Comparison of ENCODE assay signal across 39 cellular contexts in the genomic region with DNA sequence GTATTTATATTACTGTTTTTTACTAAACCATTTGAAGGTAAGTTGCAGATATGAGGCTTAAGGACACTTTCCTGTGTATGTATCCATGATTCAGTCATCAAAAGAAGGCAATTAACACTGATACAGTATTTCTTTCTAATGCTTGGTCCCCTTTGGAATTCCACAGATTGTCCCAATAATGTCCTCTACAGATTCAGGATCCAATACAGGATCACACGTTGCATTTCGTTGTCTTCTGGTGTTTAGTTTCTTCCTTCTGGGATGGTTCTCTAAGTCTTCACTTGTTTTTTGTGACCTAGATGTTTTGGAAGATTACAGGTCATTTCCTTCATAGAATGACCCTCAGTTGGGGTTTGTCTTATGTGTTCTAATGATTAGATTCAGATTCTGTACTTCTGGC.
"Had no signal": no experiment of that assay in that cellular context is flagged by ENCODE, and none has a peak within 500 bp of the region (broad histone marks: within the 10 kb centered on the region; RNA-seq: fewer than 3 reads in every experiment).

No MANE protein-coding gene starts in this region.

- H3K27ac ChIP-seq: adrenal gland, body of pancreas, brain microvascular endothelial cell, breast epithelium, cardiac muscle cell, colonic mucosa had no signal

- H3K4me3 Mint-ChIP-seq: activated naive CD4-positive, alpha-beta T cell treated with anti-CD3 and anti-CD28 coated beads for 36 hours; activated naive CD4-positive, alpha-beta T cell treated with anti-CD3 and anti-CD28 coated beads, Interleukin-2, amount 10 ng/mL, durations not matched to agents 7 days and 5 days; activated naive CD4-positive, alpha-beta T cell treated with anti-CD3 and anti-CD28 coated beads, Interleukin-2, amount 50 U/mL, for 24 hours; activated naive CD8-positive, alpha-beta T cell; activated naive CD8-positive, alpha-beta T cell treated with anti-CD3 and anti-CD28 coated beads for 36 hours; activated naive CD8-positive, alpha-beta T cell treated with anti-CD3 and anti-CD28 coated beads, Interleukin-2, amount 10 ng/mL, durations not matched to agents 7 days and 5 days; activated naive CD8-positive, alpha-beta T cell treated with anti-CD3 and anti-CD28 coated beads, Interleukin-2, amount 50 U/mL, for 24 hours; activated T-cell treated with anti-CD3 and anti-CD28 coated beads, Interleukin-2, amount 50 U/mL, for 4 hours; activated T-cell treated with anti-CD3 and anti-CD28 coated beads, Interleukin-2, amount 50 U/mL, for 72 hours; activated T-helper 1 cell treated with anti-CD3 and anti-CD28 coated beads, Interleukin-12 subunit alpha, Interleukin-12 subunit beta, Interleukin-2, Interleukin-4 antibody, amounts not matched to agents 30 ng/mL and 10 ng/mL and 1 ng/mL, durations not matched to agents 14 hours and 24 hours and 36 hours; activated T-helper 17 cell treated with anti-CD3 and anti-CD28 coated beads, Interleukin-2, amount 50 U/mL, for 72 hours; brain; central memory CD8-positive, alpha-beta T cell had no signal

- H3K9me3 Mint-ChIP-seq: activated naive CD4-positive, alpha-beta T cell treated with anti-CD3 and anti-CD28 coated beads for 36 hours; activated naive CD4-positive, alpha-beta T cell treated with anti-CD3 and anti-CD28 coated beads, Interleukin-2, amount 10 ng/mL, durations not matched to agents 7 days and 5 days; activated naive CD4-positive, alpha-beta T cell treated with anti-CD3 and anti-CD28 coated beads, Interleukin-2, amount 50 U/mL, for 24 hours; activated naive CD8-positive, alpha-beta T cell treated with anti-CD3 and anti-CD28 coated beads for 36 hours; activated naive CD8-positive, alpha-beta T cell treated with anti-CD3 and anti-CD28 coated beads, Interleukin-2, amount 10 ng/mL, durations not matched to agents 7 days and 5 days; activated naive CD8-positive, alpha-beta T cell treated with anti-CD3 and anti-CD28 coated beads, Interleukin-2, amount 50 U/mL, for 24 hours; activated T-cell treated with anti-CD3 and anti-CD28 coated beads, Interleukin-2, amount 50 U/mL, for 4 hours; activated T-cell treated with anti-CD3 and anti-CD28 coated beads, Interleukin-2, amount 50 U/mL, for 72 hours; activated T-helper 1 cell treated with anti-CD3 and anti-CD28 coated beads, Interleukin-12 subunit alpha, Interleukin-12 subunit beta, Interleukin-2, Interleukin-4 antibody, amounts not matched to agents 30 ng/mL and 10 ng/mL and 1 ng/mL, durations not matched to agents 14 hours and 24 hours and 36 hours; activated T-helper 17 cell treated with anti-CD3 and anti-CD28 coated beads, Interleukin-2, amount 50 U/mL, for 72 hours; activated T-helper 2 cell treated with anti-CD3 and anti-CD28 coated beads, Interferon-gamma antibody, Interleukin-2, Interleukin-4, amounts not matched to agents 10 μg/mL and 5 μg/mL and 100 μg/mL, durations not matched to agents 14 hours and 24 hours and 36 hours; brain; central memory CD8-positive, alpha-beta T cell had no signal

- H3K4me1 Mint-ChIP-seq: activated naive CD4-positive, alpha-beta T cell treated with anti-CD3 and anti-CD28 coated beads, Interleukin-2, amount 10 ng/mL, durations not matched to agents 7 days and 5 days; activated naive CD8-positive, alpha-beta T cell treated with anti-CD3 and anti-CD28 coated beads for 36 hours; activated naive CD8-positive, alpha-beta T cell treated with anti-CD3 and anti-CD28 coated beads, Interleukin-2, amount 10 ng/mL, durations not matched to agents 7 days and 5 days; activated T-helper 17 cell treated with anti-CD3 and anti-CD28 coated beads, Interleukin-2, amount 50 U/mL, for 72 hours; central memory CD8-positive, alpha-beta T cell had no signal

- H3K36me3 ChIP-seq: adrenal gland, brain microvascular endothelial cell, breast epithelium, cardiac muscle cell, colonic mucosa had no signal

- H3K27me3 Mint-ChIP-seq: activated naive CD4-positive, alpha-beta T cell treated with anti-CD3 and anti-CD28 coated beads, Interleukin-2, amount 10 ng/mL, durations not matched to agents 7 days and 5 days; activated naive CD4-positive, alpha-beta T cell treated with anti-CD3 and anti-CD28 coated beads, Interleukin-2, amount 50 U/mL, for 24 hours; activated naive CD8-positive, alpha-beta T cell; activated naive CD8-positive, alpha-beta T cell treated with anti-CD3 and anti-CD28 coated beads for 36 hours; activated naive CD8-positive, alpha-beta T cell treated with anti-CD3 and anti-CD28 coated beads, Interleukin-2, amount 10 ng/mL, durations not matched to agents 7 days and 5 days; activated naive CD8-positive, alpha-beta T cell treated with anti-CD3 and anti-CD28 coated beads, Interleukin-2, amount 50 U/mL, for 24 hours; activated T-helper 17 cell treated with anti-CD3 and anti-CD28 coated beads, Interleukin-2, amount 50 U/mL, for 72 hours; brain had no signal

- H3K27ac Mint-ChIP-seq: activated naive CD4-positive, alpha-beta T cell treated with anti-CD3 and anti-CD28 coated beads for 36 hours; activated naive CD4-positive, alpha-beta T cell treated with anti-CD3 and anti-CD28 coated beads, Interleukin-2, amount 10 ng/mL, durations not matched to agents 7 days and 5 days; activated naive CD4-positive, alpha-beta T cell treated with anti-CD3 and anti-CD28 coated beads, Interleukin-2, amount 50 U/mL, for 24 hours; activated naive CD4-positive, alpha-beta T cell treated with anti-CD3 and anti-CD28 coated beads, Interleukin-2, amount 50 U/mL, for 72 hours; activated naive CD8-positive, alpha-beta T cell; activated naive CD8-positive, alpha-beta T cell treated with anti-CD3 and anti-CD28 coated beads for 36 hours; activated naive CD8-positive, alpha-beta T cell treated with anti-CD3 and anti-CD28 coated beads, Interleukin-2, amount 10 ng/mL, durations not matched to agents 7 days and 5 days; activated naive CD8-positive, alpha-beta T cell treated with anti-CD3 and anti-CD28 coated beads, Interleukin-2, amount 50 U/mL, for 24 hours; activated T-cell treated with anti-CD3 and anti-CD28 coated beads, Interleukin-2, amount 50 U/mL, for 72 hours; activated T-helper 1 cell treated with anti-CD3 and anti-CD28 coated beads, Interleukin-12 subunit alpha, Interleukin-12 subunit beta, Interleukin-2, Interleukin-4 antibody, amounts not matched to agents 30 ng/mL and 10 ng/mL and 1 ng/mL, durations not matched to agents 14 hours and 24 hours and 36 hours; activated T-helper 17 cell treated with anti-CD3 and anti-CD28 coated beads, Interleukin-2, amount 50 U/mL, for 72 hours; activated T-helper 2 cell treated with anti-CD3 and anti-CD28 coated beads, Interferon-gamma antibody, Interleukin-2, Interleukin-4, amounts not matched to agents 10 μg/mL and 5 μg/mL and 100 μg/mL, durations not matched to agents 14 hours and 24 hours and 36 hours; brain had no signal

- H3K9me3 ChIP-seq: adrenal gland, body of pancreas, breast epithelium, colonic mucosa had no signal

- FAIRE-seq: astrocyte, bronchial epithelial cell, colon had no signal

- H3K4me3 ChIP-seq: adrenal gland, body of pancreas, breast epithelium, cardiac muscle cell, colonic mucosa had no signal

- DNase-seq: activated effector memory CD4-positive, alpha-beta T cell treated with anti-CD3 and anti-CD28 coated beads, Interleukin-2, amount 50 U/mL, for 16 hours; activated effector memory CD4-positive, alpha-beta T cell treated with Interleukin-2 at 50 U/mL for 16 hours; activated gamma-delta T cell; activated gamma-delta T cell treated with Interleukin-2 at 50 U/mL for 16 hours; activated naive CD4-positive, alpha-beta T cell; activated naive CD4-positive, alpha-beta T cell treated with anti-CD3 and anti-CD28 coated beads for 36 hours; activated naive CD4-positive, alpha-beta T cell treated with anti-CD3 and anti-CD28 coated beads, Interleukin-2, amount 10 ng/mL, durations not matched to agents 7 days and 5 days; activated naive CD4-positive, alpha-beta T cell treated with anti-CD3 and anti-CD28 coated beads, Interleukin-2, amount 50 U/mL, for 16 hours; activated naive CD4-positive, alpha-beta T cell treated with Interleukin-2 at 50 U/mL for 16 hours; activated naive CD8-positive, alpha-beta T cell treated with anti-CD3 and anti-CD28 coated beads for 36 hours; activated naive CD8-positive, alpha-beta T cell treated with anti-CD3 and anti-CD28 coated beads, Interleukin-2, amount 10 ng/mL, durations not matched to agents 7 days and 5 days; activated naive CD8-positive, alpha-beta T cell treated with anti-CD3 and anti-CD28 coated beads, Interleukin-2, amount 50 U/mL, for 24 hours; activated T-cell treated with anti-CD3 and anti-CD28 coated beads, Interleukin-2, amount 50 U/mL, for 4 hours; activated T-cell treated with anti-CD3 and anti-CD28 coated beads, Interleukin-2, amount 50 U/mL, for 48 hours; activated T-cell treated with anti-CD3 and anti-CD28 coated beads, Interleukin-2, amount 50 U/mL, for 72 hours; adrenal gland; amniotic stem cell; amygdala; anterior cingulate cortex; aorta; body of pancreas; brain microvascular endothelial cell; caudate nucleus; central memory CD4-positive, alpha-beta T cell; cerebellar nuclear complex; colonic mucosa had no signal

- H3K4me1 ChIP-seq: adrenal gland, breast epithelium, colonic mucosa had no signal

- H3K27me3 ChIP-seq: adrenal gland, body of pancreas, brain microvascular endothelial cell, breast epithelium, cardiac muscle cell, colonic mucosa had no signal

- ATAC-seq: activated naive CD4-positive, alpha-beta T cell treated with anti-CD3 and anti-CD28 coated beads, Interleukin-2, amount 50 U/mL, for 72 hours; activated naive CD8-positive, alpha-beta T cell treated with anti-CD3 and anti-CD28 coated beads, Interleukin-2, amount 50 U/mL, for 24 hours; activated T-cell treated with anti-CD3 and anti-CD28 coated beads, Interleukin-2, amount 50 U/mL, for 4 hours; activated T-cell treated with anti-CD3 and anti-CD28 coated beads, Interleukin-2, amount 50 U/mL, for 72 hours; activated T-helper 17 cell treated with anti-CD3 and anti-CD28 coated beads, Interleukin-2, amount 50 U/mL, for 72 hours; body of pancreas had no signal

- H3K36me3 Mint-ChIP-seq: activated naive CD4-positive, alpha-beta T cell treated with anti-CD3 and anti-CD28 coated beads, Interleukin-2, amount 10 ng/mL, durations not matched to agents 7 days and 5 days; activated naive CD4-positive, alpha-beta T cell treated with anti-CD3 and anti-CD28 coated beads, Interleukin-2, amount 50 U/mL, for 24 hours; activated naive CD8-positive, alpha-beta T cell; activated naive CD8-positive, alpha-beta T cell treated with anti-CD3 and anti-CD28 coated beads for 36 hours; activated naive CD8-positive, alpha-beta T cell treated with anti-CD3 and anti-CD28 coated beads, Interleukin-2, amount 10 ng/mL, durations not matched to agents 7 days and 5 days; brain had no signal
